In the genomic region with DNA sequence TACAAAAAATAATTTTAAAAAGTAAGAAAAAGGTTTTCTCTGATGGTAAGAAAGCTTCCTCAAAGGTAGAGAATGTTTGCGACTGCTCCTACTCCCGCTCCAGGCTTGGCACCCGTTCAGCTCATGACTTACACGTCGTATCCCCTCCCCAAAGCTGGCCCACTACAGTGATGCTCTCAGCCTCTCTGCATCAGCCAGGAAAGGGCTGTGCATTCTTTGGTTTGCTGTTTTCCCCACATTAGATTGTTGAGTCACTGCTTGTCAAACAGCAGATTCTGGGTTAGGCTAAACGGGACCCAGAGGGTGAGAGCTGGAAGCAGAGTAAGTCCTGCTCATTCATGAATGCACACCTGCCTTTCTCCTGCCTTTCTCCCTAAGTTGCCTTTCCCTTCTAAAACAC, we compare ENCODE assay signal across 27 cellular contexts. TPM values are rescaled to one million over a fixed set of nuclear protein-coding genes. Genes with fewer than 3 reads are reported as not detected.
DNase-seq lines count a peak whose midpoint lies in the region; ATAC-seq and TF ChIP-seq lines count a peak whose summit lies in the region.
"Had no signal": no experiment of that assay in that cellular context is flagged by ENCODE, and none has a peak within 500 bp of the region (broad histone marks: within the 10 kb centered on the region; RNA-seq: fewer than 3 reads in every experiment).

No MANE protein-coding gene starts in this region.

- H3K36me3 ChIP-seq in SK-N-SH (replicated peaks in 1 of 2; ENCODE audit: control insufficient read depth in 1 of 2, insufficient read depth in 2 of 2, low read length in 1 of 2), result no peaks in the 10 kb centered on the region
- H3K36me3 ChIP-seq in CD4-positive, alpha-beta memory T cell (ENCODE audit: insufficient read depth, low read length), result no peaks in the 10 kb centered on the region
- H3K36me3 ChIP-seq: breast epithelium had no signal

- H3K27ac ChIP-seq in SK-N-SH (ENCODE audit: low read depth in 2 of 2, low read length in 1 of 2) (peak overlapping the region in 1 of 2 experiments; percentile 41; a peak in 1 of 4 replicates), dorsolateral prefrontal cortex (peak overlapping the region in 53 of 59 donors; percentile 8 to 82 (median 64))
- H3K27ac ChIP-seq in CD4-positive, alpha-beta memory T cell (ENCODE audit: low read depth, low read length), result no peak overlapping the region
- H3K27ac ChIP-seq: breast epithelium, heart right ventricle, testis had no signal

- ATAC-seq in HG03521 (IDR thresholded peaks at IDR 0.05; ENCODE audit: unreplicated experiment), result no peak
- ATAC-seq: activated CD8-positive, alpha-beta T cell treated with anti-CD3 and anti-CD28 coated beads, Interleukin-2, amount 10 ng/mL, durations not matched to agents 7 days and 5 days; GM23338; mucosa of descending colon; T-helper 17 cell had no signal

- H3K9me2 ChIP-seq in SK-N-SH, result no peaks in the 10 kb centered on the region

- POLR2A ChIA-PET in SK-N-SH (lab: Yijun Ruan, JAX), result no interaction called here
- POLR2A ChIA-PET in CD4-positive, alpha-beta memory T cell (lab: Charles Lee; ENCODE audit: partially characterized antibody), result no interaction called here

- H3K79me2 ChIP-seq in SK-N-SH (ENCODE audit: insufficient read depth), result no peaks in the 10 kb centered on the region

- no peaks in the 10 kb centered on the region for H3K27me3 Mint-ChIP-seq in CD4-positive, alpha-beta memory T cell
- H3K27me3 Mint-ChIP-seq: activated naive CD8-positive, alpha-beta T cell; T-helper 17 cell had no signal

- no peaks in the 10 kb centered on the region; a peak in 1 of 4 replicates for H3K4me1 ChIP-seq in SK-N-SH (ENCODE audit: control insufficient read depth in 1 of 2, insufficient read depth in 2 of 2, low read depth in 1 of 2, low read length in 1 of 2)
- H3K4me1 ChIP-seq in CD4-positive, alpha-beta memory T cell (ENCODE audit: insufficient read depth, low read length), result no peaks in the 10 kb centered on the region
- H3K4me1 ChIP-seq: breast epithelium, Caco-2, heart right ventricle, testis had no signal

- intact Hi-C loops in dorsolateral prefrontal cortex (cut with DNase I), result no loop called here
- intact Hi-C loops in CD4-positive, alpha-beta memory T cell (cut with micrococcal nuclease), result no loop called here

- peaks cover 8 to 30% of the 10 kb centered on the region in 2 donors for H3K36me3 Mint-ChIP-seq in CD4-positive, alpha-beta memory T cell

- CTCF ChIA-PET in SK-N-SH (lab: Yijun Ruan, JAX), result interaction anchor here (0.7 kb wide), 2 partner anchors 13 to 205 kb away, joined by 3 read pairs; no protein-coding TSS in a partner anchor
- CTCF ChIA-PET in CD4-positive, alpha-beta memory T cell (lab: Charles Lee; ENCODE audit: partially characterized antibody), result interaction anchor here (1.1 kb wide), 1 partner anchor 118 kb away, joined by 4 read pairs; no protein-coding TSS in a partner anchor

- WGBS in SK-N-SH (ENCODE audit: low lambda C conversion rate), result 55% methylated on average over 6 of the region's 6 CpGs

- H3F3A ChIP-seq in SK-N-SH (replicated peaks; ENCODE audit: insufficient read depth), result no peaks in the 10 kb centered on the region

- H3K4me3 ChIP-seq in SK-N-SH (ENCODE audit: low read depth in 2 of 2, low read length in 1 of 2) (no peak overlapping the region), dorsolateral prefrontal cortex (no peak overlapping the region)
- no peak overlapping the region for H3K4me3 ChIP-seq in CD4-positive, alpha-beta memory T cell (ENCODE audit: low read length in 2 of 2)
- H3K4me3 ChIP-seq: breast epithelium, GM23338, heart right ventricle, mucosa of descending colon, testis had no signal

- peak overlapping the region; percentile 43; the same call in 1 of the 2 replicates for H3K4me2 ChIP-seq in SK-N-SH
- H3K4me2 ChIP-seq: GM23338 had no signal

- no peak overlapping the region for H2AFZ ChIP-seq in SK-N-SH (ENCODE audit: low read depth)
- H2AFZ ChIP-seq: GM23338 had no signal

- no peaks in the 10 kb centered on the region for H4K20me1 ChIP-seq in SK-N-SH (ENCODE audit: insufficient read depth)

- TF ChIP-seq EP300 in SK-N-SH (IDR thresholded peaks at IDR 0.05; ENCODE audit: borderline replicate concordance in 1 of 2, low read depth in 1 of 2, low read length in 1 of 2), result no peak

- no peaks in the 10 kb centered on the region for H3K9me3 ChIP-seq in SK-N-SH
- H3K9me3 ChIP-seq in CD4-positive, alpha-beta memory T cell (ENCODE audit: control insufficient read depth in 1 of 2, low read length in 2 of 2), result no peaks in the 10 kb centered on the region
- H3K9me3 ChIP-seq: breast epithelium, Caco-2, mucosa of descending colon, testis had no signal

- H3K4me3 Mint-ChIP-seq in CD4-positive, alpha-beta memory T cell, result no peak overlapping the region
- H3K4me3 Mint-ChIP-seq: activated CD8-positive, alpha-beta T cell treated with anti-CD3 and anti-CD28 coated beads, Interleukin-2, amount 10 ng/mL, durations not matched to agents 7 days and 5 days; activated naive CD8-positive, alpha-beta T cell; GM23338; immature natural killer cell; T-helper 17 cell had no signal

- peaks cover 0 to 3% (median 0%) of the 10 kb centered on the region in 4 donors for H3K4me1 Mint-ChIP-seq in CD4-positive, alpha-beta memory T cell
- H3K4me1 Mint-ChIP-seq: GM23338, immature natural killer cell had no signal

- TF ChIP-seq CTCF in SK-N-SH (IDR thresholded peaks at IDR 0.05) (no peak), dorsolateral prefrontal cortex (IDR thresholded peaks at IDR 0.05 in 54 of 56, conservative IDR thresholded peaks at IDR 0.05 in 2 of 56; ENCODE audit: low read depth in 1 of 56, partially characterized antibody in 56 of 56) (no peak)

- no peak for TF ChIP-seq RAD21 in SK-N-SH (IDR thresholded peaks at IDR 0.05; ENCODE audit: low read length)

- no peak overlapping the region for H3K9ac ChIP-seq in SK-N-SH

- peak; percentile 76 for DNase-seq in AG20443 (ENCODE audit: low spot score)
- DNase-seq in SK-N-SH, result no peak
- peak in 2 of 10 donors; percentile 27 to 62 for DNase-seq in dorsolateral prefrontal cortex
- peak; percentile 83 for DNase-seq in non-pigmented ciliary epithelial cell (ENCODE audit: low read depth)
- no peak for DNase-seq in activated effector memory CD4-positive, alpha-beta T cell treated with anti-CD3 and anti-CD28 coated beads, Interleukin-2, amount 50 U/mL, for 16 hours
- no peak for DNase-seq in CD4-positive, alpha-beta memory T cell
- DNase-seq in SHP77 (lab: John Stamatoyannopoulos, UW), result no peak
- DNase-seq: activated CD4-positive, CD25-positive, alpha-beta regulatory T cell; activated CD8-positive, alpha-beta T cell treated with anti-CD3 and anti-CD28 coated beads, Interleukin-2, amount 10 ng/mL, durations not matched to agents 7 days and 5 days; activated T-cell treated with anti-CD3 and anti-CD28 coated beads, Interleukin-2, amount 50 U/mL, for 48 hours; AML-193; Caco-2; erythroblast; heart right ventricle; immature natural killer cell; Kasumi-1; mucosa of descending colon; NCI-H1105 treated with DMSO at 0.1 percent for 48 hours; NCI-H2107; SHP77 treated with DMSO at 0.1 percent for 48 hours; stimulated activated CD4-positive, alpha-beta T cell treated with anti-CD3 and anti-CD28 coated beads, Interleukin-15, amount 100 ng/mL, for 24 hours; T-helper 17 cell; testis had no signal

- H3K9me3 Mint-ChIP-seq in CD4-positive, alpha-beta memory T cell, result peaks cover 3 to 18% (median 7%) of the 10 kb centered on the region in 8 donors
- H3K9me3 Mint-ChIP-seq: GM23338, immature natural killer cell had no signal

- H3K27me3 ChIP-seq in SK-N-SH (ENCODE audit: insufficient read depth), result no peaks in the 10 kb centered on the region
- H3K27me3 ChIP-seq in dorsolateral prefrontal cortex, result no peaks in the 10 kb centered on the region
- H3K27me3 ChIP-seq in CD4-positive, alpha-beta memory T cell (ENCODE audit: insufficient read depth, low read length), result no peaks in the 10 kb centered on the region
- H3K27me3 ChIP-seq: breast epithelium, heart right ventricle, testis had no signal

- no peak overlapping the region for H3K27ac Mint-ChIP-seq in CD4-positive, alpha-beta memory T cell
- H3K27ac Mint-ChIP-seq: activated CD8-positive, alpha-beta T cell treated with anti-CD3 and anti-CD28 coated beads, Interleukin-2, amount 10 ng/mL, durations not matched to agents 7 days and 5 days; activated naive CD8-positive, alpha-beta T cell; GM23338; immature natural killer cell; T-helper 17 cell had no signal

TF ChIP-seq in SK-N-SH, 30 proteins besides CTCF, POLR2A, EP300 and RAD21:
- TF ChIP-seq JUND (IDR thresholded peaks at IDR 0.05), result peak; percentile 22; the same call in 1 of the 2 replicates
- TF ChIP-seq NFIC (IDR thresholded peaks at IDR 0.05; ENCODE audit: borderline replicate concordance), result peak; percentile 39
- peak; percentile 51; the same call in 1 of the 2 replicates for TF ChIP-seq FOSL2 (IDR thresholded peaks at IDR 0.05; ENCODE audit: borderline replicate concordance, low read depth)
- TF ChIP-seq MXI1 (IDR thresholded peaks at IDR 0.05; ENCODE audit: low read depth, low read length), result no peak
- TF ChIP-seq RXRA (IDR thresholded peaks at IDR 0.05; ENCODE audit: borderline replicate concordance, low read depth), result no peak
- TF ChIP-seq, protein P1, sequence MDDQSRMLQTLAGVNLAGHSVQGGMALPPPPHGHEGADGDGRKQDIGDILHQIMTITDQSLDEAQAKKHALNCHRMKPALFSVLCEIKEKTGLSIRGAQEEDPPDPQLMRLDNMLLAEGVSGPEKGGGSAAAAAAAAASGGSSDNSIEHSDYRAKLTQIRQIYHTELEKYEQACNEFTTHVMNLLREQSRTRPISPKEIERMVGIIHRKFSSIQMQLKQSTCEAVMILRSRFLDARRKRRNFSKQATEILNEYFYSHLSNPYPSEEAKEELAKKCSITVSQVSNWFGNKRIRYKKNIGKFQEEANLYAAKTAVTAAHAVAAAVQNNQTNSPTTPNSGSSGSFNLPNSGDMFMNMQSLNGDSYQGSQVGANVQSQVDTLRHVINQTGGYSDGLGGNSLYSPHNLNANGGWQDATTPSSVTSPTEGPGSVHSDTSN (IDR thresholded peaks at IDR 0.05), result peak; percentile 33; the same call in 1 of the 2 replicates
- no peak for TF ChIP-seq GATA2 (CRISPR knock-in tag; IDR thresholded peaks at IDR 0.05)
- TF ChIP-seq MEF2A (IDR thresholded peaks at IDR 0.05; ENCODE audit: borderline replicate concordance, low read depth), result no peak
TF ChIP-seq in SK-N-SH: peak in this region for 4.

RNA-seq across cellular contexts. Expression of a gene that starts 54.7 kb away (rescaled TPM):
- 25.9 and 26.5 TPM in 2 replicates for polyA plus RNA-seq in SK-N-SH (2012; rRNA removed)
- polyA plus RNA-seq in SK-N-SH (2012; cell fraction: cytosol; rRNA removed), result 28.8 and 32.4 TPM in 2 replicates
- 38.5 and 52.3 TPM in 2 replicates for polyA plus RNA-seq in SK-N-SH (2012; cell fraction: nucleus; rRNA removed)
- total RNA-seq in dorsolateral prefrontal cortex, result 10 to 100 TPM; 20.0 to 80.1 (median 46.6) TPM
- total RNA-seq in CD4-positive, alpha-beta memory T cell, result 100 to 1,000 TPM in 1 of 2 experiments, 10 to 100 TPM in 1; 98.6 to 101 TPM
- polyA plus RNA-seq in CD4-positive, alpha-beta memory T cell, result 10 to 100 TPM; 38.7 to 56.1 TPM

Comparison
In these comparisons a context has a peak if more than half of its experiments do, and no peak if none do; other contexts are left out.
1. DNase-seq: peak in AG20443 (single experiment) and non-pigmented ciliary epithelial cell (single experiment); none in SK-N-SH (single experiment), activated effector memory CD4-positive, alpha-beta T cell treated with anti-CD3 and anti-CD28 coated beads, Interleukin-2, amount 50 U/mL, for 16 hours (single experiment), CD4-positive, alpha-beta memory T cell (0 of 5) and SHP77 (0 of 2).